Comparison of ENCODE assay signal across 8 cellular contexts in genomic region chr20:53609501-53610445, GRCh38. TPM values are rescaled to one million over a fixed set of nuclear protein-coding genes. Genes with fewer than 3 reads are reported as not detected.
DNase-seq lines count a peak whose midpoint lies in the region; ATAC-seq and TF ChIP-seq lines count a peak whose summit lies in the region.

No MANE protein-coding gene starts in this region.

- peaks cover 16% of the 10 kb centered on the region for H3K36me3 Mint-ChIP-seq in activated T-helper 2 cell treated with anti-CD3 and anti-CD28 coated beads, Interferon-gamma antibody, Interleukin-2, Interleukin-4, amounts not matched to agents 10 μg/mL and 5 μg/mL and 100 μg/mL, durations not matched to agents 14 hours and 24 hours and 36 hours (ENCODE audit: low read depth)

- no peaks in the 10 kb centered on the region for H3K9me2 ChIP-seq in PC-3 (replicated peaks; ENCODE audit: low read length)

- H3K4me1 ChIP-seq in PC-3 (ENCODE audit: insufficient read depth, low read length) = peaks cover 52% of the 10 kb centered on the region

- H3K27ac ChIP-seq in PC-3 (ENCODE audit: low read length) = peak overlapping the region; percentile 74

- DNase-seq in DMS79 (lab: John Stamatoyannopoulos, UW) (peak; percentile 89), PC-3 (peak; percentile 93), iris pigment epithelial cell (ENCODE audit: low read depth) (peak; percentile 62)
- peak; percentile 72 for DNase-seq in activated T-helper 2 cell treated with anti-CD3 and anti-CD28 coated beads, Interferon-gamma antibody, Interleukin-2, Interleukin-4, amounts not matched to agents 10 μg/mL and 5 μg/mL and 100 μg/mL, durations not matched to agents 14 hours and 24 hours and 36 hours (ENCODE audit: low spot score)
- DNase-seq in stimulated activated CD4-positive, alpha-beta T cell treated with anti-CD3 and anti-CD28 coated beads, Interleukin-4, amount 100 ng/mL, for 24 hours = peak; percentile 71

- no peaks in the 10 kb centered on the region for H3K27me3 ChIP-seq in PC-3 (ENCODE audit: low read length)

- H3K4me1 Mint-ChIP-seq in activated T-helper 2 cell treated with anti-CD3 and anti-CD28 coated beads, Interferon-gamma antibody, Interleukin-2, Interleukin-4, amounts not matched to agents 10 μg/mL and 5 μg/mL and 100 μg/mL, durations not matched to agents 14 hours and 24 hours and 36 hours (ENCODE audit: low read depth) = peaks cover 33% of the 10 kb centered on the region

- H3K4me2 ChIP-seq in PC-3 (ENCODE audit: low read length) = peak overlapping the region; percentile 78

- BruUV-seq in PC-3 (replicated peaks; lab: Mats Ljungman, UMichigan) = TSS peak; percentile 89

- H3K27ac Mint-ChIP-seq in activated T-helper 2 cell treated with anti-CD3 and anti-CD28 coated beads, Interferon-gamma antibody, Interleukin-2, Interleukin-4, amounts not matched to agents 10 μg/mL and 5 μg/mL and 100 μg/mL, durations not matched to agents 14 hours and 24 hours and 36 hours = peak overlapping the region; percentile 97

- no peaks in the 10 kb centered on the region for H4K20me1 ChIP-seq in PC-3 (ENCODE audit: low read length)

- H3K9me3 Mint-ChIP-seq in activated T-helper 2 cell treated with anti-CD3 and anti-CD28 coated beads, Interferon-gamma antibody, Interleukin-2, Interleukin-4, amounts not matched to agents 10 μg/mL and 5 μg/mL and 100 μg/mL, durations not matched to agents 14 hours and 24 hours and 36 hours = no peaks in the 10 kb centered on the region

- no peaks in the 10 kb centered on the region for H3K79me2 ChIP-seq in PC-3 (ENCODE audit: low read length)

- H3K9me3 ChIP-seq in PC-3 (ENCODE audit: low read length) = no peaks in the 10 kb centered on the region

- no peak for TF ChIP-seq CTCF in PC-3 (conservative IDR thresholded peaks at IDR 0.05; ENCODE audit: low read depth, low read length)

- no peaks in the 10 kb centered on the region for H3K36me3 ChIP-seq in PC-3 (ENCODE audit: low read depth, low read length)

- H3K9ac ChIP-seq in PC-3 (ENCODE audit: low read length) = peak overlapping the region; percentile 36

- intact Hi-C loops in PC-3 (cut with micrococcal nuclease) = loop anchor here (1.0 kb wide), 1 partner anchor 12 kb away; no protein-coding TSS in a partner anchor
- intact Hi-C loops in activated T-helper 2 cell treated with anti-CD3 and anti-CD28 coated beads, Interferon-gamma antibody, Interleukin-2, Interleukin-4, amounts not matched to agents 10 μg/mL and 5 μg/mL and 100 μg/mL, durations not matched to agents 14 hours and 24 hours and 36 hours (cut with micrococcal nuclease) = loop anchor here (1.0 to 2.0 kb wide), 4 partner anchors 14 to 47 kb away; no protein-coding TSS in a partner anchor

- H2AFZ ChIP-seq in PC-3 (ENCODE audit: low read length) = peak overlapping the region; percentile 60

- no peaks in the 10 kb centered on the region for H3F3A ChIP-seq in PC-3 (ENCODE audit: low read length, unreplicated experiment)

- H3K27me3 Mint-ChIP-seq in activated T-helper 2 cell treated with anti-CD3 and anti-CD28 coated beads, Interferon-gamma antibody, Interleukin-2, Interleukin-4, amounts not matched to agents 10 μg/mL and 5 μg/mL and 100 μg/mL, durations not matched to agents 14 hours and 24 hours and 36 hours (ENCODE audit: low read depth) = no peaks in the 10 kb centered on the region

- peak overlapping the region; percentile 25 for H3K4me3 ChIP-seq in PC-3 (ENCODE audit: low read length)

- POLR2A ChIA-PET in PC-3 (lab: Charles Lee; ENCODE audit: unreplicated experiment) = interaction anchor here (0.5 to 1.9 kb wide), 11 partner anchors 13 to 304 kb away, joined by 3 to 22 read pairs (median 4); partner anchors contain the start of gene ZNF217

- peak overlapping the region; percentile 82 for H3K4me3 Mint-ChIP-seq in activated T-helper 2 cell treated with anti-CD3 and anti-CD28 coated beads, Interferon-gamma antibody, Interleukin-2, Interleukin-4, amounts not matched to agents 10 μg/mL and 5 μg/mL and 100 μg/mL, durations not matched to agents 14 hours and 24 hours and 36 hours (ENCODE audit: low read depth)

- peak; percentile 58 for ATAC-seq in HG03354 (IDR thresholded peaks at IDR 0.05; ENCODE audit: poor library complexity, severe bottlenecking, unreplicated experiment)
- ATAC-seq in PC-3 = peak; percentile 85
- ATAC-seq in HG02623 (IDR thresholded peaks at IDR 0.05; ENCODE audit: unreplicated experiment) = no peak
- ATAC-seq in GM21423 (IDR thresholded peaks at IDR 0.05; ENCODE audit: unreplicated experiment) = no peak

- CTCF ChIA-PET in PC-3 (lab: Charles Lee) = interaction anchor here (0.6 to 0.8 kb wide), 3 partner anchors 11 to 299 kb away, joined by 4 to 12 read pairs (median 5); no protein-coding TSS in a partner anchor

RNA-seq across cellular contexts. Expression of gene ZNF217, which starts 16.1 kb away (rescaled TPM):
- 45.6 and 55.5 TPM in 2 replicates for total RNA-seq in PC-3 (2014; rRNA removed)
- 55.4 and 60.6 TPM in 2 replicates for total RNA-seq in activated T-helper 2 cell treated with anti-CD3 and anti-CD28 coated beads, Interferon-gamma antibody, Interleukin-2, Interleukin-4, amounts not matched to agents 10 μg/mL and 5 μg/mL and 100 μg/mL, durations not matched to agents 14 hours and 24 hours and 36 hours

Comparison
In these comparisons a context has a peak if more than half of its experiments do, and no peak if none do; other contexts are left out.
1. ATAC-seq: peak in HG03354 (single experiment) and PC-3 (single experiment); none in HG02623 (single experiment) and GM21423 (single experiment).
2. Peak in every context shown above with its lines, with median percentiles within 50 percentile points of each other: DNase-seq.